17 cellular contexts compared by ENCODE assay signal in the genomic region with DNA sequence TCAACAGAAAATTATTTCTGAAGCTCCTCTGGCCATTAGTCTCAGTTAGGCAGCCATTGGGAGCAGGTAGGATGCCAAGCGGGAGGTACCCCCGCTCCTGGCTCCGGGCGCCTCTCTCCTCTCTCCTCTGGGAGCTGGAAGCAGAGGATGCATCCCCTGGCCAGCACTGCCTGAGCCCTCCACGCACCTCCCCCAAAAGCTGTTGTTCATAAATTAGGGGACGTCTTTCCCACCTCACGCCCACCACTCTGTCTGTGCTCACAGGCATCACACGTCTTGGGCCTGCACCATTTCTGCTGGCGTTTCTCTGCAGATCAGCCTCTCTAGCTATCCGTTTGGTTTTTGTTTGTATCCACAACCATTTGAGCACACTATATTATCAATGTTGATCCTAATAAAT.
DNase-seq lines count a peak whose midpoint lies in the region; ATAC-seq and TF ChIP-seq lines count a peak whose summit lies in the region.
"Had no signal": no experiment of that assay in that cellular context is flagged by ENCODE, and none has a peak within 500 bp of the region (broad histone marks: within the 10 kb centered on the region; RNA-seq: fewer than 3 reads in every experiment).

No MANE protein-coding gene starts in this region.

- H3K4me1 Mint-ChIP-seq in nephron progenitor cell, result peaks cover 50% of the 10 kb centered on the region
- H3K4me1 Mint-ChIP-seq: CD4-positive, alpha-beta memory T cell had no signal

- no peaks in the 10 kb centered on the region for H3K9me3 ChIP-seq in esophagus muscularis mucosa
- H3K9me3 ChIP-seq: BE2C had no signal

- no peaks in the 10 kb centered on the region for H3K27me3 ChIP-seq in esophagus muscularis mucosa
- H3K27me3 ChIP-seq: BE2C had no signal

- ATAC-seq in HG03159 (IDR thresholded peaks at IDR 0.05; ENCODE audit: unreplicated experiment), result no peak
- ATAC-seq: A549 had no signal

- peaks cover 8% of the 10 kb centered on the region for H3K9me3 Mint-ChIP-seq in nephron progenitor cell

- TF ChIP-seq POLR2A in esophagus muscularis mucosa (IDR thresholded peaks at IDR 0.05; ENCODE audit: low read depth), result no peak

- in situ Hi-C loops in GM13977 (cut with MboI; ENCODE audit: low pct_unique_long_range_greater_than_20kb, low sequenced_read_pairs, unreplicated experiment), result no loop called here

- H3K4me3 Mint-ChIP-seq in nephron progenitor cell, result peak overlapping the region; percentile 48
- H3K4me3 Mint-ChIP-seq: CD4-positive, alpha-beta memory T cell; HFFc6 had no signal

- no peak overlapping the region for H3K4me3 ChIP-seq in esophagus muscularis mucosa
- H3K4me3 ChIP-seq: A549 had no signal

- 86% methylated on average over 10 of the region's 10 CpGs for WGBS in esophagus muscularis mucosa

- no peak overlapping the region for H3K27ac ChIP-seq in esophagus muscularis mucosa (replicated peaks in 1 of 4)
- H3K27ac ChIP-seq: A549, C4-2B, HL-60 had no signal

- H3K27me3 Mint-ChIP-seq in nephron progenitor cell (ENCODE audit: low read depth, poor library complexity), result peaks cover 5% of the 10 kb centered on the region

- DNase-seq in ecto neural progenitor cell (ENCODE audit: low spot score) (peak; percentile 27), esophagus muscularis mucosa (ENCODE audit: extremely low spot score) (peak; percentile 89), nephron progenitor cell (no peak), GM13977 (ENCODE audit: low spot score) (no peak), cortex of kidney (lab: John Stamatoyannopoulos, UW) (no peak)
- DNase-seq: BE2C; CD4-positive, alpha-beta memory T cell; DMS153; DMS79 treated with DMSO at 0.1 percent for 48 hours; EL; GOT3; HCEC 1CT; HFFc6 had no signal

- no peak for TF ChIP-seq EP300 in esophagus muscularis mucosa (IDR thresholded peaks at IDR 0.05)

- H3K36me3 ChIP-seq in esophagus muscularis mucosa, result no peaks in the 10 kb centered on the region
- H3K36me3 ChIP-seq: BE2C had no signal

- H3K27ac Mint-ChIP-seq in nephron progenitor cell, result no peak overlapping the region
- H3K27ac Mint-ChIP-seq: CD4-positive, alpha-beta memory T cell; HFFc6 had no signal

- intact Hi-C loops in esophagus muscularis mucosa (cut with DNase I), result no loop called here

- H3K36me3 Mint-ChIP-seq in nephron progenitor cell (ENCODE audit: low read depth), result peaks cover 12% of the 10 kb centered on the region
- H3K36me3 Mint-ChIP-seq: CD4-positive, alpha-beta memory T cell had no signal

- TF ChIP-seq CTCF in esophagus muscularis mucosa (IDR thresholded peaks at IDR 0.05), result no peak
- no peak for TF ChIP-seq CTCF in nephron progenitor cell (IDR thresholded peaks at IDR 0.05)
- no peak for TF ChIP-seq CTCF in GM13977 (IDR thresholded peaks at IDR 0.05; ENCODE audit: extremely low read depth, insufficient read depth, missing control alignments)

- no peaks in the 10 kb centered on the region for H3K4me1 ChIP-seq in esophagus muscularis mucosa
- H3K4me1 ChIP-seq: A549, BE2C had no signal

Comparison
In these comparisons a context has a peak if more than half of its experiments do, and no peak if none do; other contexts are left out.
1. DNase-seq: peak in ecto neural progenitor cell (single experiment) and esophagus muscularis mucosa (single experiment); none in nephron progenitor cell (single experiment), GM13977 (single experiment) and cortex of kidney (single experiment).